In genomic region chr1:153609585-153609907, GRCh38 we compare ENCODE assay signal across 10 cellular contexts. TPM values are rescaled to one million over a fixed set of nuclear protein-coding genes. Genes with fewer than 3 reads are reported as not detected.
DNase-seq lines count a peak whose midpoint lies in the region; ATAC-seq, FAIRE-seq and TF ChIP-seq lines count a peak whose summit lies in the region.
"Had no signal": no experiment of that assay in that cellular context is flagged by ENCODE, and none has a peak within 500 bp of the region (broad histone marks: within the 10 kb centered on the region; RNA-seq: fewer than 3 reads in every experiment).

No MANE protein-coding gene starts in this region.

- H3K9me3 ChIP-seq in GM23248 (ENCODE audit: low read depth) (no peaks in the 10 kb centered on the region), body of pancreas (no peaks in the 10 kb centered on the region), keratinocyte (ENCODE audit: control insufficient read depth, low read depth, low read length) (no peaks in the 10 kb centered on the region)
- H3K9me3 ChIP-seq: HAP-1 had no signal

- no peak for TF ChIP-seq POLR2A in body of pancreas (IDR thresholded peaks at IDR 0.05)

- H3K4me2 ChIP-seq in GM23248 (ENCODE audit: unreplicated experiment): peak overlapping the region; percentile 55
- H3K4me2 ChIP-seq in keratinocyte (ENCODE audit: control insufficient read depth, extremely low read depth, insufficient read depth, low read depth, low read length): peak overlapping the region; percentile 98

- TF ChIP-seq CTCF in body of pancreas (IDR thresholded peaks at IDR 0.05) (no peak), keratinocyte (optimal IDR thresholded peaks at IDR 0.05 in 1 of 3, IDR thresholded peaks at IDR 0.05 in 1 of 3, conservative IDR thresholded peaks at IDR 0.05 in 1 of 3; ENCODE audit: extremely low read depth in 1 of 3, insufficient read depth in 2 of 3, low read length in 3 of 3) (no peak)

- ATAC-seq in body of pancreas: no peak

- H3K9me2 ChIP-seq in GM23248 (ENCODE audit: insufficient read depth): no peaks in the 10 kb centered on the region

- H4K20me1 ChIP-seq in GM23248 (ENCODE audit: insufficient read depth) (no peaks in the 10 kb centered on the region), keratinocyte (ENCODE audit: control insufficient read depth, extremely low read depth, insufficient read depth, low read length) (peaks cover 5% of the 10 kb centered on the region)

- peaks cover 48% of the 10 kb centered on the region for H3F3A ChIP-seq in GM23248 (ENCODE audit: insufficient read depth)

- DNase-seq in GM23248 (no peak), body of pancreas (no peak), keratinocyte (ENCODE audit: low read depth, low spot score) (no peak), RPMI8226 (no peak), activated gamma-delta T cell (lab: John Stamatoyannopoulos, UW) (no peak), NCI-H1092 treated with DMSO at 0.1 percent for 48 hours (lab: John Stamatoyannopoulos, UW) (no peak), NCI-H526 treated with DMSO at 0.1 percent for 48 hours (lab: John Stamatoyannopoulos, UW) (no peak)
- DNase-seq: cerebellar nuclear complex had no signal

- peaks cover 77% of the 10 kb centered on the region for H3K79me2 ChIP-seq in GM23248 (ENCODE audit: insufficient read depth)
- H3K79me2 ChIP-seq in keratinocyte (ENCODE audit: control insufficient read depth, insufficient read depth, low read length): peaks cover 63% of the 10 kb centered on the region

- peak overlapping the region; percentile 76 for H3K27ac ChIP-seq in GM23248
- peak overlapping the region in 3 of 4 donors; percentile 56 to 81 (median 73) for H3K27ac ChIP-seq in body of pancreas
- H3K27ac ChIP-seq in keratinocyte (ENCODE audit: control insufficient read depth, insufficient read depth, low read length): peak overlapping the region; percentile 81
- peak overlapping the region in 20 of 21 experiments; percentile 49 to 98 (median 90) for H3K27ac ChIP-seq in skin epidermis

- peaks cover 32% of the 10 kb centered on the region for H3K4me1 ChIP-seq in GM23248 (ENCODE audit: insufficient read depth)
- peaks cover 46% of the 10 kb centered on the region for H3K4me1 ChIP-seq in body of pancreas
- peaks cover 41% of the 10 kb centered on the region for H3K4me1 ChIP-seq in keratinocyte (ENCODE audit: control insufficient read depth, extremely low read depth, insufficient read depth, low read length)

- dilution Hi-C loops in keratinocyte (cut with MboI; ENCODE audit: extremely low pct_ligation_motif_present, low sequenced_read_pairs): no loop called here

- H3K36me3 ChIP-seq in GM23248 (ENCODE audit: low read depth) (peaks cover 30% of the 10 kb centered on the region), body of pancreas (replicated peaks in 1 of 2; ENCODE audit: insufficient read depth in 1 of 2, low read depth in 2 of 2) (no peaks in the 10 kb centered on the region), keratinocyte (ENCODE audit: control insufficient read depth in 2 of 2, extremely low read depth in 1 of 2, insufficient read depth in 2 of 2, low read length in 2 of 2) (peaks cover 27 to 56% of the 10 kb centered on the region in 2 experiments)
- H3K36me3 ChIP-seq: HAP-1 had no signal

- no peaks in the 10 kb centered on the region for H3K27me3 ChIP-seq in GM23248 (replicated peaks; ENCODE audit: insufficient read depth)
- no peaks in the 10 kb centered on the region for H3K27me3 ChIP-seq in body of pancreas
- H3K27me3 ChIP-seq in keratinocyte (ENCODE audit: control insufficient read depth, extremely low read depth, insufficient read depth, low read length): no peaks in the 10 kb centered on the region

- H3K9me1 ChIP-seq in keratinocyte (ENCODE audit: control insufficient read depth, extremely low read depth, insufficient read depth, low read length): no peaks in the 10 kb centered on the region

- H3K9ac ChIP-seq in GM23248 (peak overlapping the region; percentile 71), keratinocyte (ENCODE audit: control insufficient read depth, extremely low read depth, insufficient read depth, low read length) (peak overlapping the region; percentile 99)

- intact Hi-C loops in body of pancreas (cut with DNase I): no loop called here

- FAIRE-seq in keratinocyte (lab: Jason Lieb, UNC): no peak

- WGBS in GM23248 (ENCODE audit: low coverage in 1 of 2, low lambda C conversion rate in 2 of 2, missing lambda C conversion rate in 2 of 2), 2 experiments: 69 to 73% methylated on average over 6 of the region's 6 CpGs
- WGBS in body of pancreas, 2 donors: 64 to 72% methylated on average over 6 of the region's 6 CpGs

- in situ Hi-C loops in GM23248 (cut with MboI): no loop called here

- H2AFZ ChIP-seq in GM23248: no peak overlapping the region
- H2AFZ ChIP-seq in keratinocyte (ENCODE audit: control insufficient read depth, low read length): no peak overlapping the region

- H3K4me3 ChIP-seq in GM23248: peak overlapping the region; percentile 62
- no peak overlapping the region for H3K4me3 ChIP-seq in body of pancreas
- H3K4me3 ChIP-seq in keratinocyte (ENCODE audit: control insufficient read depth in 2 of 3, extremely low read depth in 1 of 3, insufficient read depth in 2 of 3, low read depth in 1 of 3, low read length in 3 of 3): peak overlapping the region; percentile 55 to 98 (median 90)
- H3K4me3 ChIP-seq in skin epidermis: peak overlapping the region in 4 of 7 experiments; percentile 25 to 73 (median 39)
- H3K4me3 ChIP-seq: HAP-1 had no signal

RNA-seq across cellular contexts. Expression of gene S100A16, which starts 3.4 kb away (rescaled TPM):
- total RNA-seq in GM23248 (2014; rRNA removed; shearing (Covaris generic)): 495 and 615 TPM in 2 replicates
- 801 and 826 TPM in 2 replicates for polyA plus RNA-seq in GM23248 (2016; fragmentation: Nextera tagmentation; extraction: Ambion mirVana)
- total RNA-seq in body of pancreas: 10 to 100 TPM; 20.1 to 42.5 TPM
- 1,620 to 2,357 TPM (median 2,299 TPM) in 3 replicates for polyA plus RNA-seq in keratinocyte
- 478 TPM for polyA plus RNA-seq in keratinocyte (2011; ENCODE audit: low read depth)
- 1,853 and 2,422 TPM in 2 replicates for polyA plus RNA-seq in keratinocyte (2011; cell fraction: cytosol; rRNA removed)
- polyA plus RNA-seq in keratinocyte (2011; cell fraction: nucleus; rRNA removed): 641 and 719 TPM in 2 replicates
- 1,429 and 1,473 TPM in 2 replicates for polyA plus RNA-seq in keratinocyte (2012; ENCODE audit: low replicate concordance)
- polyA minus RNA-seq in keratinocyte: 883 to 1,336 TPM (median 1,077 TPM) in 3 replicates
- polyA minus RNA-seq in keratinocyte (2011; cell fraction: cytosol; rRNA and poly(A)+ RNA removed): 1,097 TPM
- 264 and 275 TPM in 2 replicates for polyA minus RNA-seq in keratinocyte (2011; cell fraction: nucleus; rRNA and poly(A)+ RNA removed)

RNA-seq across cellular contexts. Expression of gene S100A14, which starts 6.6 kb away (rescaled TPM):
- total RNA-seq in GM23248 (2014; rRNA removed; shearing (Covaris generic)): 2.1 TPM in 1 of 2 replicates, not detected in the other
- polyA plus RNA-seq in GM23248 (2016; fragmentation: Nextera tagmentation; extraction: Ambion mirVana) (0.31 and 0.32 TPM in 2 replicates), keratinocyte (1,249 to 1,646 TPM (median 1,394 TPM) in 3 replicates)
- total RNA-seq in body of pancreas: 10 to 100 TPM; 12.2 to 30.4 TPM
- polyA plus RNA-seq in keratinocyte (2011; ENCODE audit: low read depth): 1,951 TPM
- 1,566 and 1,644 TPM in 2 replicates for polyA plus RNA-seq in keratinocyte (2011; cell fraction: cytosol; rRNA removed)
- 614 and 760 TPM in 2 replicates for polyA plus RNA-seq in keratinocyte (2011; cell fraction: nucleus; rRNA removed)
- 1,389 and 1,858 TPM in 2 replicates for polyA plus RNA-seq in keratinocyte (2012; ENCODE audit: low replicate concordance)
- polyA minus RNA-seq in keratinocyte: 691 to 1,029 TPM (median 755 TPM) in 3 replicates
- 520 TPM for polyA minus RNA-seq in keratinocyte (2011; cell fraction: cytosol; rRNA and poly(A)+ RNA removed)
- polyA minus RNA-seq in keratinocyte (2011; cell fraction: nucleus; rRNA and poly(A)+ RNA removed): 81.8 and 131 TPM in 2 replicates

RNA-seq across cellular contexts. Expression of gene S100A13, which starts 17.8 kb away (rescaled TPM):
- 127 and 159 TPM in 2 replicates for total RNA-seq in GM23248 (2014; rRNA removed; shearing (Covaris generic))
- 540 and 552 TPM in 2 replicates for polyA plus RNA-seq in GM23248 (2016; fragmentation: Nextera tagmentation; extraction: Ambion mirVana)
- 10 to 100 TPM; 65.3 to 88.7 TPM for total RNA-seq in body of pancreas
- polyA plus RNA-seq in keratinocyte: 215 to 276 TPM (median 228 TPM) in 3 replicates
- 23.1 TPM for polyA plus RNA-seq in keratinocyte (2011; ENCODE audit: low read depth)
- 196 and 254 TPM in 2 replicates for polyA plus RNA-seq in keratinocyte (2011; cell fraction: cytosol; rRNA removed)
- 79.2 and 99.1 TPM in 2 replicates for polyA plus RNA-seq in keratinocyte (2011; cell fraction: nucleus; rRNA removed)
- polyA plus RNA-seq in keratinocyte (2012; ENCODE audit: low replicate concordance): 67.0 and 191 TPM in 2 replicates
- 66.1 to 141 TPM (median 117 TPM) in 3 replicates for polyA minus RNA-seq in keratinocyte
- 64.7 TPM for polyA minus RNA-seq in keratinocyte (2011; cell fraction: cytosol; rRNA and poly(A)+ RNA removed)
- polyA minus RNA-seq in keratinocyte (2011; cell fraction: nucleus; rRNA and poly(A)+ RNA removed): 10.3 and 13.6 TPM in 2 replicates

RNA-seq across cellular contexts. Expression of gene S100A1, which starts 18.7 kb away (rescaled TPM):
- not detected in 2 replicates for total RNA-seq in GM23248 (2014; rRNA removed; shearing (Covaris generic))
- polyA plus RNA-seq in GM23248 (2016; fragmentation: Nextera tagmentation; extraction: Ambion mirVana): 0.30 TPM in 1 of 2 replicates, not detected in the other
- 10 to 100 TPM in 1 of 2 donors, 1 to 10 TPM in 1; 7.3 to 57.0 TPM for total RNA-seq in body of pancreas
- polyA plus RNA-seq in keratinocyte: 0.12 to 0.15 TPM in 2 of 3 replicates, not detected in the other
- 1.3 TPM for polyA plus RNA-seq in keratinocyte (2011; ENCODE audit: low read depth)
- polyA plus RNA-seq in keratinocyte (2011; cell fraction: cytosol; rRNA removed): 0.27 TPM in 1 of 2 replicates, not detected in the other
- polyA plus RNA-seq in keratinocyte (2011; cell fraction: nucleus; rRNA removed): not detected in 2 replicates
- polyA plus RNA-seq in keratinocyte (2012; ENCODE audit: low replicate concordance): 1.1 and 1.4 TPM in 2 replicates
- not detected in 3 replicates for polyA minus RNA-seq in keratinocyte
- not detected for polyA minus RNA-seq in keratinocyte (2011; cell fraction: cytosol; rRNA and poly(A)+ RNA removed)
- not detected in 2 replicates for polyA minus RNA-seq in keratinocyte (2011; cell fraction: nucleus; rRNA and poly(A)+ RNA removed)

RNA-seq across cellular contexts. Expression of gene CHTOP, which starts 24.3 kb away (rescaled TPM):
- total RNA-seq in GM23248 (2014; rRNA removed; shearing (Covaris generic)): 26.9 and 37.8 TPM in 2 replicates
- polyA plus RNA-seq in GM23248 (2016; fragmentation: Nextera tagmentation; extraction: Ambion mirVana) (42.2 and 44.2 TPM in 2 replicates), keratinocyte (46.7 to 68.6 TPM (median 56.0 TPM) in 3 replicates)
- total RNA-seq in body of pancreas: 10 to 100 TPM; 62.3 to 68.0 TPM
- 23.4 TPM for polyA plus RNA-seq in keratinocyte (2011; ENCODE audit: low read depth)
- polyA plus RNA-seq in keratinocyte (2011; cell fraction: cytosol; rRNA removed): 32.9 and 40.8 TPM in 2 replicates
- polyA plus RNA-seq in keratinocyte (2011; cell fraction: nucleus; rRNA removed): 66.9 and 80.9 TPM in 2 replicates
- 52.9 and 54.0 TPM in 2 replicates for polyA plus RNA-seq in keratinocyte (2012; ENCODE audit: low replicate concordance)
- 12.4 to 35.9 TPM (median 23.4 TPM) in 3 replicates for polyA minus RNA-seq in keratinocyte
- polyA minus RNA-seq in keratinocyte (2011; cell fraction: cytosol; rRNA and poly(A)+ RNA removed): 35.3 TPM
- polyA minus RNA-seq in keratinocyte (2011; cell fraction: nucleus; rRNA and poly(A)+ RNA removed): 22.9 and 31.6 TPM in 2 replicates

Comparison
In these comparisons a context has a peak if more than half of its experiments do, and no peak if none do; other contexts are left out.
1. H3K4me3 ChIP-seq: peak in GM23248 (single experiment), keratinocyte (3 of 3) and skin epidermis (4 of 7); none in body of pancreas (0 of 2).
2. RNA of gene S100A16, which starts 3.4 kb away (total RNA-seq): 495 to 615 TPM in GM23248; 20.1 to 42.5 TPM in body of pancreas; every median in the first group is over 10 times any median in the second.
3. Peak in every context shown above with its lines, with median percentiles within 50 percentile points of each other: H3K27ac ChIP-seq.